ENCODE assay signal across 14 cellular contexts in genomic region chr3:48406443-48407431, GRCh38. TPM values are rescaled to one million over a fixed set of nuclear protein-coding genes. Genes with fewer than 3 reads are reported as not detected.
A peak's percentile ranks its signal among the peaks of the same experiment; 100 is the strongest.
DNase-seq lines count a peak whose midpoint lies in the region; ATAC-seq and TF ChIP-seq lines count a peak whose summit lies in the region.
"Had no signal": no experiment of that assay in that cellular context is flagged by ENCODE, and none has a peak within 500 bp of the region (broad histone marks: within the 10 kb centered on the region; RNA-seq: fewer than 3 reads in every experiment).

No MANE protein-coding gene starts in this region.

- WGBS in prostate gland: 85% methylated on average over 18 of the region's 18 CpGs

- no peak for ATAC-seq in HG03457 (IDR thresholded peaks at IDR 0.05; ENCODE audit: unreplicated experiment)
- ATAC-seq: heart right ventricle, upper lobe of right lung had no signal

- H3K27ac ChIP-seq in dorsolateral prefrontal cortex (peak overlapping the region in 2 of 59 donors; percentile 31 to 57), prostate gland (no peak overlapping the region)
- H3K27ac ChIP-seq: heart right ventricle, upper lobe of right lung had no signal

- intact Hi-C loops in dorsolateral prefrontal cortex (cut with DNase I) (loop anchor here in 1 of 2 donors (2.0 kb wide), 1 partner anchor 28 kb away; no protein-coding TSS in a partner anchor), prostate gland (cut with DNase I) (no loop called here)

- H3K9me3 ChIP-seq in prostate gland: no peaks in the 10 kb centered on the region
- H3K9me3 ChIP-seq: heart right ventricle, upper lobe of right lung had no signal

- H3K36me3 ChIP-seq in prostate gland: peaks cover 26 to 33% of the 10 kb centered on the region in 2 donors

- TF ChIP-seq POLR2A in prostate gland (IDR thresholded peaks at IDR 0.05): no peak

- DNase-seq in activated CD4-positive, alpha-beta T cell treated with anti-CD3 and anti-CD28 coated beads for 1 hour: peak; percentile 2
- no peak for DNase-seq in activated CD4-positive, alpha-beta T cell treated with anti-CD3 and anti-CD28 coated beads, Interleukin-2, amount 50 U/mL, for 4 hours
- peak; percentile 11 for DNase-seq in GM20000 (ENCODE audit: low spot score)
- peak in 7 of 10 donors; percentile 1 to 40 (median 15) for DNase-seq in dorsolateral prefrontal cortex
- DNase-seq in prostate gland (ENCODE audit: low spot score): peak; percentile 3
- no peak for DNase-seq in CD1c-positive myeloid dendritic cell (ENCODE audit: extremely low spot score)
- no peak for DNase-seq in DMS79 treated with DMSO at 0.1 percent for 48 hours (lab: John Stamatoyannopoulos, UW)
- DNase-seq: anterior cingulate cortex, MM.1S, small intestine, upper lobe of right lung had no signal

- H3K4me1 ChIP-seq in prostate gland (replicated peaks): no peaks in the 10 kb centered on the region

- H3K4me3 ChIP-seq in dorsolateral prefrontal cortex (no peak overlapping the region), prostate gland (no peak overlapping the region)
- H3K4me3 ChIP-seq: heart right ventricle, upper lobe of right lung had no signal

- H3K27me3 ChIP-seq in dorsolateral prefrontal cortex (no peaks in the 10 kb centered on the region), prostate gland (replicated peaks; ENCODE audit: insufficient read depth) (no peaks in the 10 kb centered on the region)
- H3K27me3 ChIP-seq: heart right ventricle, upper lobe of right lung had no signal

- TF ChIP-seq CTCF in GM20000 (IDR thresholded peaks at IDR 0.05; ENCODE audit: extremely low read depth, missing control alignments) (no peak), dorsolateral prefrontal cortex (IDR thresholded peaks at IDR 0.05 in 54 of 56, conservative IDR thresholded peaks at IDR 0.05 in 2 of 56; ENCODE audit: low read depth in 1 of 56, partially characterized antibody in 56 of 56) (no peak), prostate gland (IDR thresholded peaks at IDR 0.05) (no peak)

RNA-seq across cellular contexts. Expression of gene PLXNB1, which starts 23.1 kb away (rescaled TPM):
- 100 to 1,000 TPM in 116 of 120 experiments, 10 to 100 TPM in 4; 88.5 to 492 (median 177) TPM for total RNA-seq in dorsolateral prefrontal cortex
- 100 to 1,000 TPM; 115 to 182 TPM for total RNA-seq in prostate gland

RNA-seq across cellular contexts. Expression of gene CCDC51, which starts 33.2 kb away (rescaled TPM):
- total RNA-seq in dorsolateral prefrontal cortex (10 to 100 TPM in 60 of 120 experiments, 1 to 10 TPM in 60; 5.5 to 17.7 (median 10.0) TPM), prostate gland (10 to 100 TPM; 12.7 to 14.8 TPM)

RNA-seq across cellular contexts. Expression of gene TMA7, which starts 33.3 kb away (rescaled TPM):
- total RNA-seq in dorsolateral prefrontal cortex (100 to 1,000 TPM; 127 to 251 (median 193) TPM), prostate gland (100 to 1,000 TPM; 310 to 446 TPM)

RNA-seq across cellular contexts. Expression of gene FBXW12, which starts 34.7 kb away (rescaled TPM):
- total RNA-seq in dorsolateral prefrontal cortex (1 to 10 TPM in 107 of 120 experiments, under 1 TPM in 13; 0.40 to 4.1 (median 1.8) TPM), prostate gland (under 1 TPM in 1 of 2 donors, not detected in 1; 0.68 TPM)
- total RNA-seq: T-helper 2 cell treated with Interferon-gamma antibody and Interleukin-4, amounts not matched to agents 100 ng/mL and 5 ng/mL, for 36 hours; upper lobe of right lung had no signal

RNA-seq across cellular contexts. Expression of gene ATRIP, which starts 39.8 kb away (rescaled TPM):
- 10 to 100 TPM in 5 of 120 experiments, 1 to 10 TPM in 115; 3.5 to 10.4 (median 6.0) TPM for total RNA-seq in dorsolateral prefrontal cortex
- 10 to 100 TPM in 1 of 2 donors, 1 to 10 TPM in 1; 7.7 to 16.5 TPM for total RNA-seq in prostate gland

Comparison
In these comparisons a context has a peak if more than half of its experiments do, and no peak if none do; other contexts are left out.
1. DNase-seq: peak in activated CD4-positive, alpha-beta T cell treated with anti-CD3 and anti-CD28 coated beads for 1 hour (single experiment), GM20000 (single experiment), dorsolateral prefrontal cortex (7 of 10) and prostate gland (single experiment); none in activated CD4-positive, alpha-beta T cell treated with anti-CD3 and anti-CD28 coated beads, Interleukin-2, amount 50 U/mL, for 4 hours (0 of 2), CD1c-positive myeloid dendritic cell (single experiment) and DMS79 treated with DMSO at 0.1 percent for 48 hours (single experiment).